33 cellular contexts compared by ENCODE assay signal in genomic region chr2:219392754-219393153, GRCh38. TPM values are rescaled to one million over a fixed set of nuclear protein-coding genes. Genes with fewer than 3 reads are reported as not detected.
"Had no signal": no experiment of that assay in that cellular context is flagged by ENCODE, and none has a peak within 500 bp of the region (broad histone marks: within the 10 kb centered on the region; RNA-seq: fewer than 3 reads in every experiment).

No MANE protein-coding gene starts in this region.

- H3K9me3 Mint-ChIP-seq: activated CD4-positive, alpha-beta memory T cell treated with anti-CD3 and anti-CD28 coated beads for 36 hours; activated naive CD4-positive, alpha-beta T cell treated with anti-CD3 and anti-CD28 coated beads, Interleukin-2, amount 50 U/mL, for 72 hours; endodermal cell had no signal

- DNase-seq: activated CD4-positive, alpha-beta memory T cell treated with anti-CD3 and anti-CD28 coated beads for 36 hours; activated CD4-positive, alpha-beta T cell treated with anti-CD3 and anti-CD28 coated beads for 36 hours; activated CD4-positive, alpha-beta T cell treated with anti-CD3 and anti-CD28 coated beads, Interleukin-2, amount 10 ng/mL, durations not matched to agents 24 days and 14 days; activated CD4-positive, CD25-positive, alpha-beta regulatory T cell; activated CD4-positive, CD25-positive, alpha-beta regulatory T cell treated with anti-CD3 and anti-CD28 coated beads, Interleukin-2, amount 50 U/mL, for 72 hours; activated CD8-positive, alpha-beta memory T cell treated with anti-CD3 and anti-CD28 coated beads, Interleukin-2, amount 10 ng/mL, durations not matched to agents 7 days and 5 days; activated CD8-positive, alpha-beta memory T cell treated with anti-CD3 and anti-CD28 coated beads, Interleukin-2, amount 50 U/mL, for 4 hours; activated CD8-positive, alpha-beta T cell treated with anti-CD3 and anti-CD28 coated beads, Interleukin-2, amount 10 ng/mL, durations not matched to agents 7 days and 5 days; activated gamma-delta T cell; activated naive CD4-positive, alpha-beta T cell; activated naive CD4-positive, alpha-beta T cell treated with anti-CD3 and anti-CD28 coated beads, Interleukin-2, amount 10 ng/mL, durations not matched to agents 7 days and 5 days; activated T-cell treated with anti-CD3 and anti-CD28 coated beads, Interleukin-2, amount 50 U/mL, for 1 hour; activated T-cell treated with anti-CD3 and anti-CD28 coated beads, Interleukin-2, amount 50 U/mL, for 48 hours; adrenal gland; amygdala; body of pancreas; central memory CD4-positive, alpha-beta T cell; cerebellar nuclear complex; dorsolateral prefrontal cortex; effector memory CD4-positive, alpha-beta T cell; endodermal cell; erythroblast; gastrocnemius medialis; glutamatergic neuron; T-helper 2 cell had no signal

- H3K4me3 ChIP-seq: adrenal gland, body of pancreas, cardiac muscle cell, coronary artery, dorsolateral prefrontal cortex, esophagus muscularis mucosa, gastrocnemius medialis had no signal

- ATAC-seq: activated CD4-positive, alpha-beta T cell treated with anti-CD3 and anti-CD28 coated beads for 36 hours; activated CD8-positive, alpha-beta memory T cell treated with anti-CD3 and anti-CD28 coated beads, Interleukin-2, amount 10 ng/mL, durations not matched to agents 7 days and 5 days; activated CD8-positive, alpha-beta T cell treated with anti-CD3 and anti-CD28 coated beads, Interleukin-2, amount 10 ng/mL, durations not matched to agents 7 days and 5 days; activated naive CD4-positive, alpha-beta T cell treated with anti-CD3 and anti-CD28 coated beads, Interleukin-2, amount 50 U/mL, for 72 hours; body of pancreas; foreskin keratinocyte; gastrocnemius medialis had no signal

- H3K36me3 Mint-ChIP-seq: activated CD4-positive, alpha-beta memory T cell treated with anti-CD3 and anti-CD28 coated beads for 36 hours; activated CD8-positive, alpha-beta memory T cell treated with anti-CD3 and anti-CD28 coated beads, Interleukin-2, amount 10 ng/mL, durations not matched to agents 7 days and 5 days; activated naive CD4-positive, alpha-beta T cell treated with anti-CD3 and anti-CD28 coated beads, Interleukin-2, amount 10 ng/mL, durations not matched to agents 7 days and 5 days; activated naive CD4-positive, alpha-beta T cell treated with anti-CD3 and anti-CD28 coated beads, Interleukin-2, amount 50 U/mL, for 72 hours had no signal

- H3K27ac ChIP-seq: adrenal gland, body of pancreas, cardiac muscle cell, coronary artery, dorsolateral prefrontal cortex, esophagus muscularis mucosa, foreskin keratinocyte, gastrocnemius medialis had no signal

- H3K27me3 ChIP-seq: adrenal gland, body of pancreas, cardiac muscle cell, dorsolateral prefrontal cortex, esophagus muscularis mucosa, foreskin keratinocyte, gastrocnemius medialis had no signal

- H3K4me1 Mint-ChIP-seq: endodermal cell had no signal

- H3K4me1 ChIP-seq: adrenal gland, body of pancreas, foreskin keratinocyte had no signal

- H3K9me3 ChIP-seq: adrenal gland, body of pancreas, esophagus muscularis mucosa, gastrocnemius medialis had no signal

- H3K27me3 Mint-ChIP-seq: activated CD4-positive, alpha-beta memory T cell treated with anti-CD3 and anti-CD28 coated beads for 36 hours; activated CD4-positive, alpha-beta T cell treated with anti-CD3 and anti-CD28 coated beads for 36 hours had no signal

- H3K4me3 Mint-ChIP-seq: activated CD4-positive, alpha-beta memory T cell treated with anti-CD3 and anti-CD28 coated beads for 36 hours; activated CD4-positive, alpha-beta T cell treated with anti-CD3 and anti-CD28 coated beads for 36 hours; activated CD4-positive, alpha-beta T cell treated with anti-CD3 and anti-CD28 coated beads, Interleukin-2, amount 10 ng/mL, durations not matched to agents 24 days and 14 days; activated CD8-positive, alpha-beta memory T cell treated with anti-CD3 and anti-CD28 coated beads, Interleukin-2, amount 10 ng/mL, durations not matched to agents 7 days and 5 days; activated CD8-positive, alpha-beta T cell treated with anti-CD3 and anti-CD28 coated beads, Interleukin-2, amount 10 ng/mL, durations not matched to agents 7 days and 5 days; activated naive CD4-positive, alpha-beta T cell treated with anti-CD3 and anti-CD28 coated beads, Interleukin-2, amount 10 ng/mL, durations not matched to agents 7 days and 5 days; dendritic cell treated with granulocyte-macrophage colony-stimulating factor and Interleukin-4, amounts not matched to agents 40 ng/mL and 50 ng/mL, for 4 days; endodermal cell had no signal

- H3K27ac Mint-ChIP-seq: activated CD4-positive, alpha-beta memory T cell treated with anti-CD3 and anti-CD28 coated beads for 36 hours; activated CD4-positive, alpha-beta T cell treated with anti-CD3 and anti-CD28 coated beads for 36 hours; activated CD4-positive, alpha-beta T cell treated with anti-CD3 and anti-CD28 coated beads, Interleukin-2, amount 10 ng/mL, durations not matched to agents 24 days and 14 days; activated CD8-positive, alpha-beta memory T cell treated with anti-CD3 and anti-CD28 coated beads, Interleukin-2, amount 10 ng/mL, durations not matched to agents 7 days and 5 days; activated CD8-positive, alpha-beta T cell treated with anti-CD3 and anti-CD28 coated beads, Interleukin-2, amount 10 ng/mL, durations not matched to agents 7 days and 5 days; activated naive CD4-positive, alpha-beta T cell treated with anti-CD3 and anti-CD28 coated beads, Interleukin-2, amount 10 ng/mL, durations not matched to agents 7 days and 5 days; endodermal cell had no signal

- H3K36me3 ChIP-seq: adrenal gland, cardiac muscle cell, esophagus muscularis mucosa, gastrocnemius medialis had no signal

RNA-seq across cellular contexts. Expression of gene DES, which starts 25.4 kb away (rescaled TPM):
- total RNA-seq: activated CD4-positive, alpha-beta memory T cell treated with anti-CD3 and anti-CD28 coated beads for 36 hours; activated CD4-positive, alpha-beta T cell treated with anti-CD3 and anti-CD28 coated beads for 36 hours; activated CD4-positive, alpha-beta T cell treated with anti-CD3 and anti-CD28 coated beads, Interleukin-2, amount 10 ng/mL, durations not matched to agents 24 days and 14 days; activated CD8-positive, alpha-beta memory T cell treated with anti-CD3 and anti-CD28 coated beads for 36 hours; activated CD8-positive, alpha-beta memory T cell treated with anti-CD3 and anti-CD28 coated beads, Interleukin-2, amount 10 ng/mL, durations not matched to agents 7 days and 5 days; activated CD8-positive, alpha-beta T cell treated with anti-CD3 and anti-CD28 coated beads, Interleukin-2, amount 10 ng/mL, durations not matched to agents 7 days and 5 days; activated naive CD4-positive, alpha-beta T cell treated with anti-CD3 and anti-CD28 coated beads, Interleukin-2, amount 50 U/mL, for 72 hours; foreskin keratinocyte; T-helper 1 cell treated with Interleukin-12 subunit alpha and Interleukin-12 subunit beta and Interleukin-4 antibody, amounts not matched to agents 30 ng/mL and 1 ng/mL, for 36 hours had no signal
